In genomic region chr13:25678398-25678797, GRCh38 we compare ENCODE assay signal across 16 cellular contexts.
A peak's percentile ranks its signal among the peaks of the same experiment; 100 is the strongest.
DNase-seq lines count a peak whose midpoint lies in the region; TF ChIP-seq lines count a peak whose summit lies in the region.
"Had no signal": no experiment of that assay in that cellular context is flagged by ENCODE, and none has a peak within 500 bp of the region (broad histone marks: within the 10 kb centered on the region; RNA-seq: fewer than 3 reads in every experiment).

No MANE protein-coding gene starts in this region.

- no peaks in the 10 kb centered on the region for H3K4me1 ChIP-seq in endodermal cell (ENCODE audit: control insufficient read depth, insufficient read depth, low read length)
- H3K4me1 ChIP-seq in suprapubic skin = peaks cover 5% of the 10 kb centered on the region
- H3K4me1 ChIP-seq: A549 had no signal

- H3K36me3 Mint-ChIP-seq in endodermal cell (ENCODE audit: low read depth) = no peaks in the 10 kb centered on the region
- H3K36me3 Mint-ChIP-seq: CD4-positive, alpha-beta memory T cell had no signal

- DNase-seq in NCI-H2107 (lab: John Stamatoyannopoulos, UW) (peak; percentile 14), NCI-H2107 treated with DMSO at 0.1 percent for 48 hours (lab: John Stamatoyannopoulos, UW; ENCODE audit: unreplicated experiment) (no peak), A172 (ENCODE audit: low spot score) (peak; percentile 14), NCI-H1694 treated with DMSO at 0.1 percent for 48 hours (lab: John Stamatoyannopoulos, UW) (peak; percentile 6), endodermal cell (peak; percentile 59), suprapubic skin (ENCODE audit: low spot score in 2 of 2) (no peak), COR-L47 (lab: John Stamatoyannopoulos, UW) (no peak), HuH-7 (ENCODE audit: low spot score) (no peak)
- DNase-seq: activated effector memory CD4-positive, alpha-beta T cell treated with anti-CD3 and anti-CD28 coated beads, Interleukin-2, amount 50 U/mL, for 16 hours; effector memory CD4-positive, alpha-beta T cell; GDM1; IMR-90; mammary epithelial cell; NCI-H1436 treated with DMSO at 0.1 percent for 48 hours had no signal

- peak; percentile 60 for TF ChIP-seq CTCF in endodermal cell (conservative IDR thresholded peaks at IDR 0.05)
- TF ChIP-seq CTCF in suprapubic skin (IDR thresholded peaks at IDR 0.05) = no peak

- H3K9me3 Mint-ChIP-seq in endodermal cell = no peaks in the 10 kb centered on the region
- H3K9me3 Mint-ChIP-seq: CD4-positive, alpha-beta memory T cell had no signal

- no peak for TF ChIP-seq EP300 in suprapubic skin (IDR thresholded peaks at IDR 0.05)

- H3K36me3 ChIP-seq in endodermal cell (ENCODE audit: control insufficient read depth, insufficient read depth, low read length) (no peaks in the 10 kb centered on the region), suprapubic skin (no peaks in the 10 kb centered on the region)

- no peak overlapping the region for H3K4me3 Mint-ChIP-seq in endodermal cell
- H3K4me3 Mint-ChIP-seq: CD4-positive, alpha-beta memory T cell had no signal

- H3K4me3 ChIP-seq in endodermal cell (ENCODE audit: low read length) (no peak overlapping the region), suprapubic skin (no peak overlapping the region)
- H3K4me3 ChIP-seq: A549 had no signal

- H3K9me3 ChIP-seq in endodermal cell (ENCODE audit: control insufficient read depth, low read length) (no peaks in the 10 kb centered on the region), suprapubic skin (no peaks in the 10 kb centered on the region)
- H3K9me3 ChIP-seq: A549 had no signal

- no peaks in the 10 kb centered on the region for H3K27me3 Mint-ChIP-seq in endodermal cell (ENCODE audit: insufficient read depth)

- no peak for TF ChIP-seq POLR2A in suprapubic skin (IDR thresholded peaks at IDR 0.05)

- H3K27ac Mint-ChIP-seq in endodermal cell = no peak overlapping the region
- H3K27ac Mint-ChIP-seq: CD4-positive, alpha-beta memory T cell had no signal

- no peaks in the 10 kb centered on the region for H3K4me1 Mint-ChIP-seq in endodermal cell
- H3K4me1 Mint-ChIP-seq: CD4-positive, alpha-beta memory T cell had no signal

- H3K27me3 ChIP-seq in endodermal cell (ENCODE audit: control insufficient read depth, insufficient read depth, low read length, poor library complexity, severe bottlenecking) = no peaks in the 10 kb centered on the region
- no peaks in the 10 kb centered on the region for H3K27me3 ChIP-seq in suprapubic skin

- no peak overlapping the region for H3K9ac ChIP-seq in endodermal cell (ENCODE audit: extremely low read depth, low read length, poor library complexity, severe bottlenecking)

- 87 to 100% methylated on average over 2 of the region's 2 CpGs for WGBS in endodermal cell (ENCODE audit: insufficient coverage in 1 of 2, insufficient read length in 1 of 2), 2 experiments
- 58% methylated on average over 2 of the region's 2 CpGs for WGBS in suprapubic skin

- H3K27ac ChIP-seq in endodermal cell (ENCODE audit: low read depth, low read length) (no peak overlapping the region), suprapubic skin (no peak overlapping the region)
- H3K27ac ChIP-seq: A549 had no signal

Comparison
In these comparisons a context has a peak if more than half of its experiments do, and no peak if none do; other contexts are left out.
1. DNase-seq: peak in NCI-H2107 (single experiment), A172 (single experiment), NCI-H1694 treated with DMSO at 0.1 percent for 48 hours (single experiment) and endodermal cell (single experiment); none in NCI-H2107 treated with DMSO at 0.1 percent for 48 hours (single experiment), suprapubic skin (0 of 2), COR-L47 (single experiment) and HuH-7 (single experiment).